ENCODE assay signal across 1 cellular context in the genomic region with DNA sequence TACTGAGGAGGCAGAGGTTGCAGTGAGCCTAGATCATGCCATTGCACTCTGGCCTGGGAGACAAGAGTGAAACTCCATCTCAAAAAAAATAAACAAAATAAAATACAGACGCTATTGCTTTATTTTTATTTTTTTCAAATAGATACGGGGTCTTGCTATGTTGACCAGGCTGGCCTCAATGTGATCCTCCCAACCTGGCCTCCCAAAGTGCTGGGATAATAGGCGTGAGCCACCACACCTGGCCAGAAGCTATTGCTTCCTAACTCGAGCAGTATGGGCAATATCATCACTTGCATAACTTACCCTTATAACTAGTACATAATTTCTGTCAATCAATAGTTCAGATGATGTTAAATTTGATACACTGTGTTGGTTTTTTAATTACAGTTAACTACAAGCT.
TF ChIP-seq lines count a peak whose summit lies in the region.

No MANE protein-coding gene starts in this region.

TF ChIP-seq in GM12878, 131 proteins besides CTCF, POLR2A, EP300 and RAD21:
- TF ChIP-seq POLR2AphosphoS5 (IDR thresholded peaks at IDR 0.05; ENCODE audit: low read length): peak; percentile 53; the same call in 1 of the 2 replicates
- no peak for TF ChIP-seq TCF3 (IDR thresholded peaks at IDR 0.05; ENCODE audit: borderline replicate concordance, insufficient read depth, low read depth, low read length)
